In the genomic region with DNA sequence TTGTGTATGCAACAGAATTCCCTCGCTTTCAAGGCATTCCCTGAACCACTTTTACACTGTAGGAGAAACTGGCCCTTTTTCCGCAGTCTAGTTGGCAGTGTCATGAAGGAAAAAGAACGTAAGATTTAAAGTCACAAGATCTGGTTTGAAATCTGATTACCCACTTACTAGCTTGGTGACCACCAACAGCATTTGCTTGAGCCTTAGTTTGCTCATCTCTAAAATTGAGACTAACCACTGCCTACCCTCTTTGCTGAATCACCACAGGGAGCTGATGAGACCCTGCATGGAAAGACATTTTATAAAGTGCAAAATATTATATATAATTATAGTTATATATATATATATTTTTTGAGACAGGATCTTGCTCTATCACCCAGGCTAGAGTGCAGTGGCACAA, we compare ENCODE assay signal across 21 cellular contexts.
"Had no signal": no experiment of that assay in that cellular context is flagged by ENCODE, and none has a peak within 500 bp of the region (broad histone marks: within the 10 kb centered on the region; RNA-seq: fewer than 3 reads in every experiment).

No MANE protein-coding gene starts in this region.

- H3K4me3 ChIP-seq: dorsolateral prefrontal cortex, gastrocnemius medialis, lung, neural progenitor cell, spleen, thyroid gland had no signal

- H3K9me3 ChIP-seq: gastrocnemius medialis, thyroid gland had no signal

- H3K4me3 Mint-ChIP-seq: natural killer cell treated with Interleukin-12 subunit alpha and Interleukin-12 subunit beta and Interleukin-15 and Interleukin-18, amount 100 ng/mL, for 72 hours; neural progenitor cell; stimulated activated naive B cell treated with anti-CD40 and anti-IgM and Interleukin-4, amounts not matched to agents 10 μg/mL and 1 μg/mL and 100 μg/mL, for 72 hours; stimulated activated naive CD8-positive, alpha-beta T cell treated with anti-CD3 and anti-CD28 coated beads, Interleukin-15, Interleukin-2, amounts not matched to agents 100 ng/mL and 50 ng/mL, for 24 hours; type B pancreatic cell had no signal

- H3K9me3 Mint-ChIP-seq: stimulated activated naive CD8-positive, alpha-beta T cell treated with anti-CD3 and anti-CD28 coated beads, Interleukin-15, Interleukin-2, amounts not matched to agents 100 ng/mL and 50 ng/mL, for 24 hours had no signal

- DNase-seq: central memory CD4-positive, alpha-beta T cell; dorsolateral prefrontal cortex; effector CD4-positive, alpha-beta T cell; foreskin fibroblast; gastrocnemius medialis; head of caudate nucleus; left ventricle myocardium superior; mesendoderm; midbrain; spleen; stimulated activated CD4-positive, alpha-beta T cell treated with anti-CD3 and anti-CD28 coated beads, Interleukin-4, amount 100 ng/mL, for 4 hours; stimulated activated naive B cell treated with anti-CD40 and anti-IgM and Interleukin-4, amounts not matched to agents 10 μg/mL and 1 μg/mL and 100 μg/mL, for 72 hours; thyroid gland had no signal

- H3K9ac ChIP-seq: neural progenitor cell, parathyroid adenoma had no signal

- H3K27ac Mint-ChIP-seq: neural progenitor cell; progenitor cell of endocrine pancreas; stimulated activated naive B cell treated with anti-CD40 and anti-IgM and Interleukin-4, amounts not matched to agents 10 μg/mL and 1 μg/mL and 100 μg/mL, for 72 hours; stimulated activated naive CD8-positive, alpha-beta T cell treated with anti-CD3 and anti-CD28 coated beads, Interleukin-15, Interleukin-2, amounts not matched to agents 100 ng/mL and 50 ng/mL, for 24 hours; type B pancreatic cell had no signal

- H3K4me2 ChIP-seq: neural progenitor cell had no signal

- H2AFZ ChIP-seq: neural progenitor cell, parathyroid adenoma had no signal

- H3K36me3 ChIP-seq: gastrocnemius medialis, neural progenitor cell, spleen, thyroid gland had no signal

- H3K27ac ChIP-seq: dorsolateral prefrontal cortex, neural progenitor cell, thyroid gland had no signal

- H3K27me3 ChIP-seq: dorsolateral prefrontal cortex, gastrocnemius medialis, neural progenitor cell, spleen, thyroid gland had no signal

- H3K27me3 Mint-ChIP-seq: natural killer cell treated with Interleukin-12 subunit alpha and Interleukin-12 subunit beta and Interleukin-15 and Interleukin-18, amount 100 ng/mL, for 72 hours; stimulated activated naive B cell treated with anti-CD40 and anti-IgM and Interleukin-4, amounts not matched to agents 10 μg/mL and 1 μg/mL and 100 μg/mL, for 72 hours; stimulated activated naive CD8-positive, alpha-beta T cell treated with anti-CD3 and anti-CD28 coated beads, Interleukin-15, Interleukin-2, amounts not matched to agents 100 ng/mL and 50 ng/mL, for 24 hours; type B pancreatic cell had no signal

- ATAC-seq: gastrocnemius medialis; left ventricle myocardium superior; natural killer cell treated with Interleukin-12 subunit alpha and Interleukin-12 subunit beta and Interleukin-15 and Interleukin-18, amount 100 ng/mL, for 72 hours; sciatic nerve; stimulated activated naive B cell treated with anti-CD40 and anti-IgM and Interleukin-4, amounts not matched to agents 10 μg/mL and 1 μg/mL and 100 μg/mL, for 72 hours had no signal

- H3K36me3 Mint-ChIP-seq: neural progenitor cell; stimulated activated naive B cell treated with anti-CD40 and anti-IgM and Interleukin-4, amounts not matched to agents 10 μg/mL and 1 μg/mL and 100 μg/mL, for 72 hours; type B pancreatic cell had no signal

- H3K79me2 ChIP-seq: parathyroid adenoma had no signal

- H3K4me1 ChIP-seq: gastrocnemius medialis, neural progenitor cell, parathyroid adenoma, thyroid gland had no signal

- H3K4me1 Mint-ChIP-seq: neural progenitor cell; stimulated activated naive B cell treated with anti-CD40 and anti-IgM and Interleukin-4, amounts not matched to agents 10 μg/mL and 1 μg/mL and 100 μg/mL, for 72 hours had no signal
